ENCODE assay signal across 12 cellular contexts in genomic region chr3:87834327-87834726, GRCh38. TPM values are rescaled to one million over a fixed set of nuclear protein-coding genes. Genes with fewer than 3 reads are reported as not detected.
"Had no signal": no experiment of that assay in that cellular context is flagged by ENCODE, and none has a peak within 500 bp of the region (broad histone marks: within the 10 kb centered on the region; RNA-seq: fewer than 3 reads in every experiment).

No MANE protein-coding gene starts in this region.

- DNase-seq: GM23248, GOT3, H7, HFFc6, IMR-90, KG1 had no signal

- H3K4me3 ChIP-seq: GM23248, HAP-1, K562 had no signal

- ATAC-seq: HCT116, K562 had no signal

- H3K4me1 ChIP-seq: HAP-1 had no signal

- H2AFZ ChIP-seq: GM23248 had no signal

- H3K27ac ChIP-seq: GM23248, HL-60 had no signal

- FAIRE-seq: K562 had no signal

- H3K9ac ChIP-seq: GM23248 had no signal

- H3K9me3 ChIP-seq: HAP-1 had no signal

- H3K36me3 ChIP-seq: HAP-1 had no signal

RNA-seq across cellular contexts. Expression of gene HTR1F, which starts 41.8 kb away (rescaled TPM):
- total RNA-seq: H4, H7, HT1080, IMR-90 had no signal
- polyA plus RNA-seq: IMR-90 had no signal
